In the genomic region with DNA sequence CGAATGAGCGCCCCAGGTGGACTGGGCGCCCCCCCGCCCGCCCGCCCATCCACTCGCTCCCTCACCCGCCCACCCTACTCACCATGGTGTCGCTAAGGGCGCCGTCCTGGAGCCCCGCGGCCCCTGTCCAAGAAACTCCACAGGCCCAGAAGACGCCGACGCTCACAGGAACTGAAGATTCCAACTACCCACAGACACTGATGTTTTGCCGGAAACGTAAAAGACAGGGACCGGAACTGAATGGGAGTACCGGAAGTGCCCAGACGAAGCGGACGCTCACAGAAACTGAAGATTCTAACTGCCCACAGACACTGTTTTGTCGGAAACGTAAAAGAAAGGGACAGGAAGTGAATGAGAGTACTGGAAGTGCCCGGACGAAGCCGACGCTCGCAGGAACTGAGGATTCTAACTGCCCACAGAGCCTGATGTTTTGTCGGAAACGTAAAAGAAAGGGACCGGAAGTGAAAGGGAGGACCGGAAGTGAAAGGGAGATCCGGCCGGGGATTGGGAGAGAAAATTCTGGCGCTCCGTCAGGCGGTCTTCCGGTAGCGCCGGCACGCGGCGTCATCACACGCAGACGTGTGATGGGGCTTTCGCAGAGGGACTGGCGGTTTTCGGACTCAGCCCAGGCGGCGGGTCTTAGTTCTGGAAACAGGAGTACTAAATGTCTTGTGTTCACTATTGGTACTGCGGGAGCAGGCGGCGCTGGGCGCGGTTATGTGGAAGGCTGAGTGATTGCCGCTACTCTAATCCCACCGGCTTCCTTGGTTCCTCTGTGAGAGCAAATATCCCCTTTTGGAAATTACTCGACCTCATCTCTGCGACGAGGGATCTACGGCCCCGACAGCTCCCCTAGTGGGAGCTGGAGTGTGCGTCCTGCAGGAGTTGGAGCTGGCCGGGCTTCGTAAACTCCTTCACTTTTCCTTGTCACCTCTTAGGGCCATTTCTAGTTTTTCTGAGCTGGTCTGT, we compare ENCODE assay signal across 8 cellular contexts. TPM values are rescaled to one million over a fixed set of nuclear protein-coding genes. Genes with fewer than 3 reads are reported as not detected.
DNase-seq lines count a peak whose midpoint lies in the region; ATAC-seq and TF ChIP-seq lines count a peak whose summit lies in the region.

A gene (minus strand): TSS at position 173 of the 969 bp plus-strand sequence. CDS start 88 bp downstream, at position 85.

- no peaks in the 10 kb centered on the region for H3K9me3 Mint-ChIP-seq in CD14-positive monocyte
- no peaks in the 10 kb centered on the region for H3K9me3 Mint-ChIP-seq in activated CD4-positive, alpha-beta T cell treated with anti-CD3 and anti-CD28 coated beads, Interleukin-2, amount 10 ng/mL, durations not matched to agents 24 days and 14 days

- peaks cover 30 to 36% of the 10 kb centered on the region in 2 donors for H3K36me3 Mint-ChIP-seq in CD14-positive monocyte
- peaks cover 37% of the 10 kb centered on the region for H3K36me3 Mint-ChIP-seq in activated CD4-positive, alpha-beta T cell treated with anti-CD3 and anti-CD28 coated beads, Interleukin-2, amount 10 ng/mL, durations not matched to agents 24 days and 14 days (ENCODE audit: low read depth)

- H3K27me3 Mint-ChIP-seq in CD14-positive monocyte (ENCODE audit: low read depth in 3 of 3) = peaks cover 0 to 2% (median 0%) of the 10 kb centered on the region in 3 donors
- peaks cover 3% of the 10 kb centered on the region for H3K27me3 Mint-ChIP-seq in activated CD4-positive, alpha-beta T cell treated with anti-CD3 and anti-CD28 coated beads, Interleukin-2, amount 10 ng/mL, durations not matched to agents 24 days and 14 days

- DNase-seq in CD14-positive monocyte (ENCODE audit: low spot score) (peak; percentile 85), NCI-H526 treated with DMSO at 0.1 percent for 48 hours (lab: John Stamatoyannopoulos, UW) (peak; percentile 100), coronary artery (ENCODE audit: low spot score) (peak; percentile 92), left lobe of liver (ENCODE audit: low spot score) (peak; percentile 90)
- peak; percentile 96 for DNase-seq in activated CD4-positive, alpha-beta T cell treated with anti-CD3 and anti-CD28 coated beads, Interleukin-2, amount 10 ng/mL, durations not matched to agents 24 days and 14 days
- DNase-seq in stimulated activated CD4-positive, alpha-beta T cell treated with anti-CD3 and anti-CD28 coated beads, Interleukin-2, amount 100 ng/mL, for 4 hours (ENCODE audit: low read depth) = peak; percentile 81

- peak within 1 kb of the TSS; percentile 81 for H3K4me3 ChIP-seq in coronary artery

- peak within 1 kb of the TSS; percentile 92 to 98 for H3K27ac ChIP-seq in coronary artery

- H3K4me1 Mint-ChIP-seq in CD14-positive monocyte = peaks cover 30% of the 10 kb centered on the region
- peaks cover 31% of the 10 kb centered on the region for H3K4me1 Mint-ChIP-seq in activated CD4-positive, alpha-beta T cell treated with anti-CD3 and anti-CD28 coated beads, Interleukin-2, amount 10 ng/mL, durations not matched to agents 24 days and 14 days

- ATAC-seq in GM19328 (IDR thresholded peaks at IDR 0.05; ENCODE audit: unreplicated experiment) (peak; percentile 85), HG03520 (IDR thresholded peaks at IDR 0.05; ENCODE audit: unreplicated experiment) (peak; percentile 73), left lobe of liver (peak; percentile 90)

- peak; percentile 84 for TF ChIP-seq CTCF in CD14-positive monocyte (IDR thresholded peaks at IDR 0.05)
- TF ChIP-seq CTCF in coronary artery (IDR thresholded peaks at IDR 0.05) = peak; percentile 64

- H3K27ac Mint-ChIP-seq in CD14-positive monocyte = peak within 1 kb of the TSS; percentile 98 to 100 (median 100)
- H3K27ac Mint-ChIP-seq in activated CD4-positive, alpha-beta T cell treated with anti-CD3 and anti-CD28 coated beads, Interleukin-2, amount 10 ng/mL, durations not matched to agents 24 days and 14 days = peak within 1 kb of the TSS; percentile 98

- intact Hi-C loops in CD14-positive monocyte (cut with micrococcal nuclease) = no loop called here
- intact Hi-C loops in activated CD4-positive, alpha-beta T cell treated with anti-CD3 and anti-CD28 coated beads, Interleukin-2, amount 10 ng/mL, durations not matched to agents 24 days and 14 days (cut with micrococcal nuclease) = loop anchor here (1.0 kb wide), 9 partner anchors 22 to 282 kb away; a partner anchor contains a TSS

- peak within 1 kb of the TSS; percentile 85 to 98 for H3K4me3 Mint-ChIP-seq in CD14-positive monocyte
- peak within 1 kb of the TSS; percentile 98 for H3K4me3 Mint-ChIP-seq in activated CD4-positive, alpha-beta T cell treated with anti-CD3 and anti-CD28 coated beads, Interleukin-2, amount 10 ng/mL, durations not matched to agents 24 days and 14 days

RNA-seq across cellular contexts. Expression of the gene that starts here (rescaled TPM):
- 10 to 100 TPM; 67.9 to 70.7 TPM for polyA plus RNA-seq in CD14-positive monocyte
- total RNA-seq in activated CD4-positive, alpha-beta T cell treated with anti-CD3 and anti-CD28 coated beads, Interleukin-2, amount 10 ng/mL, durations not matched to agents 24 days and 14 days = 73.8 and 83.7 TPM in 2 replicates
- total RNA-seq in left lobe of liver = 8.5 TPM

Comparison
In these comparisons a context has a peak if more than half of its experiments do, and no peak if none do; other contexts are left out.
1. Peak in every context shown above with its lines: DNase-seq, ATAC-seq, H3K4me3 ChIP-seq and H3K27ac ChIP-seq.